In genomic region chr11:18633256-18634139, GRCh38 we compare ENCODE assay signal across 2 cellular contexts.
TF ChIP-seq lines count a peak whose summit lies in the region.

No MANE protein-coding gene starts in this region.

TF ChIP-seq in H1, 55 proteins besides CTCF, POLR2A, EP300 and RAD21:
- no peak for TF ChIP-seq E2F6 (IDR thresholded peaks at IDR 0.05)
- no peak; the same call in 1 of the 2 replicates for TF ChIP-seq RBBP5 (IDR thresholded peaks at IDR 0.05; ENCODE audit: borderline replicate concordance, low read depth, low read length)
- TF ChIP-seq ZNF274 (IDR thresholded peaks at IDR 0.05; ENCODE audit: borderline replicate concordance, extremely low read depth, low read length): no peak
- TF ChIP-seq RFX5 (IDR thresholded peaks at IDR 0.05; ENCODE audit: borderline replicate concordance, low read depth, low read length): no peak
- no peak for TF ChIP-seq RNF2 (IDR thresholded peaks at IDR 0.05; ENCODE audit: borderline replicate concordance, low read depth, low read length, missing control alignments, poor library complexity, severe bottlenecking)
- no peak for TF ChIP-seq SP1 (IDR thresholded peaks at IDR 0.05; ENCODE audit: low read depth, low read length)
- no peak for TF ChIP-seq SIN3A (conservative IDR thresholded peaks at IDR 0.05 in 1 of 2, IDR thresholded peaks at IDR 0.05 in 1 of 2; ENCODE audit: low read depth in 1 of 2, low read length in 2 of 2)
TF ChIP-seq in H1: peak in this region for 0.

TF ChIP-seq in neural cell, 6 proteins besides CTCF, POLR2A, EP300 and RAD21:
- TF ChIP-seq MXI1 (conservative IDR thresholded peaks at IDR 0.05; ENCODE audit: poor library complexity, severe bottlenecking): no peak
- TF ChIP-seq REST (IDR thresholded peaks at IDR 0.05; ENCODE audit: borderline replicate concordance): no peak
- no peak for TF ChIP-seq TAF1 (IDR thresholded peaks at IDR 0.05; ENCODE audit: low read depth)
- TF ChIP-seq SMC3 (conservative IDR thresholded peaks at IDR 0.05; ENCODE audit: poor library complexity): no peak
